ENCODE assay signal across 30 cellular contexts in the genomic region with DNA sequence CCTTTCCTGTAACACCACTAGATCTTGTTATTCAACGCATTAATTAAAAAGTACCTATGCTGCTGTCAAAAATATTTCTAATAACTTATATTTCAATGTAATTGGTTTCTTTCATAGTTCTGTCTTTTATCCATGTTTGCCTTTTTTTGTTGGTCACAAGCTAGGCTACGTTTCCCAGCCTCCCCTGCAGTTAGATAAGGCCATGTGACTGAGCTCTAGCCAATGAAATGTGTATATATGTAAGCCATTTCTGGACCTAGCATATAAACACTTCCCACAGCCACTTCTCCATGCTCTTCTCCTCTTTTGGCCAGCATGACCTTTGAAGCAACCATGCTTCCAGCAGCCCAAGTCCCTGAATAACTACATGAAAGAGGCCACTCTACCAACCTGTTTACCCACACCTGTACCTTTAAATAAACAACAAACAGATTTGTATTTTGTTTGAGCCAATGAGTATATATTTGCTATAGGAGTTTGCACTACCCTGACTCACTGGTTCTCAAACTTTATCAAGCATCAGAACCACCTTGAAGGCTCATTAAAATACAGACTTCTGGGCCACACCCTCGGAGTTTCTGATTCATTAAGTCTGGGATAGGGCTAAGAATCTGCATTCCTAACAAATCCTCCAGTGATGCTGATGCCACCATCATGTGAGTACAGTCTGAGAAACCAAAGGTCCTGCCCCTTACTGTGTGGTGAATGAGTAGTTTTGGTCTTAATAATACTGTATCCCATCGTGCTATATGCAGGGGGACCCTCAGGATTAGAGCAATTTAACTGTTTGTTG. TPM values are rescaled to one million over a fixed set of nuclear protein-coding genes. Genes with fewer than 3 reads are reported as not detected.
A peak's percentile ranks its signal among the peaks of the same experiment; 100 is the strongest.
DNase-seq lines count a peak whose midpoint lies in the region; ATAC-seq and TF ChIP-seq lines count a peak whose summit lies in the region.
"Had no signal": no experiment of that assay in that cellular context is flagged by ENCODE, and none has a peak within 500 bp of the region (broad histone marks: within the 10 kb centered on the region; RNA-seq: fewer than 3 reads in every experiment).

No MANE protein-coding gene starts in this region.

- H3K27me3 ChIP-seq in mammary epithelial cell (ENCODE audit: insufficient read depth, low read length) (no peaks in the 10 kb centered on the region), Panc1 (ENCODE audit: control insufficient read depth, insufficient read depth, low read length) (no peaks in the 10 kb centered on the region), osteoblast (ENCODE audit: insufficient read depth, low read length) (no peaks in the 10 kb centered on the region), aorta (ENCODE audit: control insufficient read depth in 1 of 2, insufficient read depth in 2 of 2, low read length in 1 of 2) (no peaks in the 10 kb centered on the region)
- H3K27me3 ChIP-seq: gastrocnemius medialis, hepatocyte, Peyer's patch, uterus had no signal

- no peak for ATAC-seq in Panc1
- no peak for ATAC-seq in HG02981 (IDR thresholded peaks at IDR 0.05; ENCODE audit: unreplicated experiment)
- ATAC-seq in aorta (ENCODE audit: low FRiP score): no peak
- ATAC-seq: gastrocnemius medialis; stimulated activated naive CD8-positive, alpha-beta T cell treated with anti-CD3 and anti-CD28 coated beads, Interleukin-15, Interleukin-2, amounts not matched to agents 100 U/mL and 50 U/mL, for 24 hours had no signal

- no peaks in the 10 kb centered on the region for H3K27me3 Mint-ChIP-seq in MCF 10A (ENCODE audit: insufficient read depth, unreplicated experiment)

- H3K9ac ChIP-seq in mammary epithelial cell (ENCODE audit: insufficient read depth, low read length): no peak overlapping the region

- H3K36me3 ChIP-seq in mammary epithelial cell (ENCODE audit: insufficient read depth, low read length) (no peaks in the 10 kb centered on the region), Panc1 (ENCODE audit: control insufficient read depth, insufficient read depth, low read length) (no peaks in the 10 kb centered on the region), osteoblast (ENCODE audit: insufficient read depth, low read length) (no peaks in the 10 kb centered on the region), aorta (ENCODE audit: control insufficient read depth in 1 of 2, insufficient read depth in 2 of 2, low read length in 1 of 2) (no peaks in the 10 kb centered on the region)
- H3K36me3 ChIP-seq: adrenal gland, gastrocnemius medialis, Peyer's patch, prostate gland, thoracic aorta, uterus had no signal

- CTCF ChIA-PET in mammary epithelial cell (lab: Charles Lee; ENCODE audit: low non-redundant PET) (no interaction called here), MCF 10A (lab: Yijun Ruan, JAX) (interaction anchor here (0.6 to 3.2 kb wide), 6 partner anchors 19 to 407 kb away, joined by 3 to 29 read pairs (median 4); partner anchors contain the start of gene BEND6), Panc1 (lab: Charles Lee) (interaction anchor here (0.7 kb wide), 1 partner anchor 416 kb away, joined by 7 read pairs; no protein-coding TSS in a partner anchor)

- H2AFZ ChIP-seq in mammary epithelial cell (ENCODE audit: low read depth, low read length) (no peak overlapping the region), osteoblast (ENCODE audit: low read length) (no peak overlapping the region)
- H2AFZ ChIP-seq: hepatocyte had no signal

- 94% methylated on average over 4 of the region's 4 CpGs for WGBS in mammary epithelial cell (ENCODE audit: low coverage, missing lambda C conversion rate)
- 77 to 78% methylated on average over 4 of the region's 4 CpGs for WGBS in aorta, 2 donors

- peaks cover 11% of the 10 kb centered on the region for H3K4me1 Mint-ChIP-seq in MCF 10A (ENCODE audit: insufficient read depth, unreplicated experiment)
- H3K4me1 Mint-ChIP-seq: activated B cell treated with CpG ODN at 0.5 μM for 24 hours had no signal

- H3K27ac ChIP-seq in mammary epithelial cell (ENCODE audit: insufficient read depth, low read depth, low read length): no peak overlapping the region
- H3K27ac ChIP-seq in Panc1 (ENCODE audit: low read length): no peak overlapping the region
- no peak overlapping the region for H3K27ac ChIP-seq in osteoblast (ENCODE audit: low read depth, low read length)
- H3K27ac ChIP-seq in aorta (ENCODE audit: low read depth in 1 of 2, low read length in 2 of 2): no peak overlapping the region
- H3K27ac ChIP-seq: adrenal gland, gastrocnemius medialis, hepatocyte, Peyer's patch, prostate gland, thoracic aorta, uterus had no signal

- intact Hi-C loops in mammary epithelial cell (cut with micrococcal nuclease): loop anchor here (2.0 to 10.0 kb wide), 2 partner anchors 111 to 265 kb away; partner anchors contain the start of gene BAG2
- intact Hi-C loops in MCF 10A (cut with micrococcal nuclease): loop anchor here (10.0 kb wide), 1 partner anchor 265 kb away; the partner anchor contains the start of gene BAG2
- intact Hi-C loops in Panc1 (cut with micrococcal nuclease; ENCODE audit: unreplicated experiment): no loop called here
- intact Hi-C loops in aorta (cut with DNase I): loop anchor here in 1 of 2 donors (2.0 to 5.0 kb wide), 2 partner anchors 43 to 417 kb away; no protein-coding TSS in a partner anchor

- no peaks in the 10 kb centered on the region for H3K36me3 Mint-ChIP-seq in MCF 10A (ENCODE audit: insufficient read depth, unreplicated experiment)

- no peaks in the 10 kb centered on the region for H3K9me3 Mint-ChIP-seq in MCF 10A (ENCODE audit: unreplicated experiment)
- H3K9me3 Mint-ChIP-seq: activated B cell treated with CpG ODN at 0.5 μM for 24 hours; CD4-positive, alpha-beta T cell; H9 had no signal

- in situ Hi-C loops in mammary epithelial cell (cut with MboI; ENCODE audit: low sequenced_read_pairs in 2 of 2) (loop anchor here (10.0 to 25.0 kb wide), 5 partner anchors 55 to 405 kb away; partner anchors contain the start of gene PRIM2 (in 2 of the 2)), Panc1 (cut with HindIII; ENCODE audit: low pct_unique_long_range_greater_than_20kb, low sequenced_read_pairs) (no loop called here)

- peaks cover 20% of the 10 kb centered on the region for H3K4me1 ChIP-seq in mammary epithelial cell (ENCODE audit: insufficient read depth, low read length)
- peaks cover 29% of the 10 kb centered on the region for H3K4me1 ChIP-seq in Panc1 (ENCODE audit: control insufficient read depth, insufficient read depth, low read length)
- peaks cover 41% of the 10 kb centered on the region for H3K4me1 ChIP-seq in osteoblast (ENCODE audit: insufficient read depth, low read length)
- H3K4me1 ChIP-seq in aorta (ENCODE audit: control insufficient read depth in 1 of 2, insufficient read depth in 2 of 2, low read length in 2 of 2): no peaks in the 10 kb centered on the region
- H3K4me1 ChIP-seq: prostate gland, uterus had no signal

- no peak overlapping the region for H3K27ac Mint-ChIP-seq in MCF 10A (ENCODE audit: low read depth, unreplicated experiment)
- H3K27ac Mint-ChIP-seq: activated B cell treated with CpG ODN at 0.5 μM for 24 hours; CD4-positive, alpha-beta T cell had no signal

- H3K79me2 ChIP-seq in mammary epithelial cell (ENCODE audit: insufficient read depth, low read length) (no peaks in the 10 kb centered on the region), osteoblast (ENCODE audit: insufficient read depth, low read length) (peaks cover 62% of the 10 kb centered on the region)
- H3K79me2 ChIP-seq: hepatocyte had no signal

- H4K20me1 ChIP-seq in mammary epithelial cell (ENCODE audit: insufficient read depth, low read length) (no peaks in the 10 kb centered on the region), osteoblast (ENCODE audit: insufficient read depth, low read length) (no peaks in the 10 kb centered on the region)

- dilution Hi-C loops in mammary epithelial cell (cut with HindIII; ENCODE audit: low sequenced_read_pairs): no loop called here

- DNase-seq in mammary epithelial cell (peak; percentile 44), MCF 10A (ENCODE audit: unreplicated experiment) (no peak), Panc1 (ENCODE audit: low read depth, low spot score) (peak; percentile 67), fibroblast of villous mesenchyme (ENCODE audit: low read depth) (peak; percentile 72), osteoblast (ENCODE audit: insufficient read length, low spot score, missing footprints) (no peak), GM19240 (ENCODE audit: insufficient read length, low spot score) (no peak), aorta (no peak)
- DNase-seq: 8988T; activated B cell treated with CpG ODN at 0.5 μM for 24 hours; activated CD4-positive, alpha-beta T cell treated with anti-CD3 and anti-CD28 coated beads, Interleukin-2, amount 50 U/mL, for 1 hour; activated naive CD4-positive, alpha-beta T cell treated with Interleukin-2 at 50 U/mL for 16 hours; activated T-cell treated with anti-CD3 and anti-CD28 coated beads, Interleukin-2, amount 50 U/mL, for 48 hours; adrenal gland; CD4-positive, alpha-beta T cell; effector CD4-positive, alpha-beta T cell; gastrocnemius medialis; H9; Karpas-422; NCI-H1092; NCI-H1694 treated with DMSO at 0.1 percent for 48 hours; NCI-H2171 treated with DMSO at 0.1 percent for 48 hours; NCI-H526; Peyer's patch; SIG-M5; stimulated activated naive CD8-positive, alpha-beta T cell treated with anti-CD3 and anti-CD28 coated beads, Interleukin-15, Interleukin-2, amounts not matched to agents 100 U/mL and 50 U/mL, for 24 hours; uterus had no signal

- H3K9me3 ChIP-seq in mammary epithelial cell (replicated peaks; ENCODE audit: insufficient read depth, low read length) (no peaks in the 10 kb centered on the region), Panc1 (ENCODE audit: control insufficient read depth, insufficient read depth, low read depth, low read length) (no peaks in the 10 kb centered on the region), osteoblast (ENCODE audit: low read depth, low read length) (no peaks in the 10 kb centered on the region), aorta (ENCODE audit: control insufficient read depth, low read length) (peaks cover 2% of the 10 kb centered on the region)
- H3K9me3 ChIP-seq: adrenal gland, gastrocnemius medialis, Peyer's patch, prostate gland, thoracic aorta, uterus had no signal

- TF ChIP-seq CTCF in mammary epithelial cell (conservative IDR thresholded peaks at IDR 0.05 in 1 of 2, IDR thresholded peaks at IDR 0.05 in 1 of 2; ENCODE audit: extremely low read depth in 1 of 2, insufficient read depth in 1 of 2, low read depth in 1 of 2, low read length in 2 of 2) (no peak), MCF 10A (IDR thresholded peaks at IDR 0.05; ENCODE audit: unreplicated experiment) (no peak), Panc1 (IDR thresholded peaks at IDR 0.05) (no peak), fibroblast of villous mesenchyme (IDR thresholded peaks at IDR 0.05; ENCODE audit: insufficient read depth, low read depth, low read length) (no peak), osteoblast (IDR thresholded peaks at IDR 0.05; ENCODE audit: extremely low read depth, low read depth, low read length) (no peak)

- H3K4me2 ChIP-seq in mammary epithelial cell (ENCODE audit: insufficient read depth, low read depth, low read length) (no peak overlapping the region), osteoblast (ENCODE audit: insufficient read depth, low read length) (no peak overlapping the region)
- H3K4me2 ChIP-seq: hepatocyte had no signal

- BruUV-seq in mammary epithelial cell (replicated peaks; lab: Mats Ljungman, UMichigan) (no TSS peak), MCF 10A (replicated peaks; lab: Mats Ljungman, UMichigan) (no TSS peak), Panc1 (replicated peaks; lab: Mats Ljungman, UMichigan) (no TSS peak)

- H3K4me3 ChIP-seq in mammary epithelial cell (replicated peaks in 1 of 3; ENCODE audit: insufficient read depth in 1 of 3, low read depth in 2 of 3, low read length in 3 of 3) (no peak overlapping the region), Panc1 (ENCODE audit: low read depth in 2 of 2, low read length in 2 of 2) (no peak overlapping the region), fibroblast of villous mesenchyme (ENCODE audit: low read depth, low read length) (no peak overlapping the region), osteoblast (ENCODE audit: insufficient read depth, low read length) (no peak overlapping the region), aorta (ENCODE audit: low read length in 2 of 2) (no peak overlapping the region)
- H3K4me3 ChIP-seq: adrenal gland, gastrocnemius medialis, hepatocyte, Peyer's patch, prostate gland, thoracic aorta, uterus had no signal

- H3K4me3 Mint-ChIP-seq in MCF 10A (ENCODE audit: unreplicated experiment): no peak overlapping the region
- H3K4me3 Mint-ChIP-seq: activated B cell treated with CpG ODN at 0.5 μM for 24 hours; CD4-positive, alpha-beta T cell; H9 had no signal

- POLR2A ChIA-PET in MCF 10A (lab: Yijun Ruan, JAX): interaction anchor here (2.9 kb wide), 1 partner anchor 45 kb away, joined by 17 read pairs; the partner anchor contains the start of gene BEND6
- POLR2A ChIA-PET in Panc1 (lab: Charles Lee): no interaction called here

RNA-seq across cellular contexts. Expression of gene BEND6, which starts 45.6 kb away (rescaled TPM):
- 1 to 10 TPM; 1.2 to 2.2 TPM for total RNA-seq in mammary epithelial cell
- polyA plus RNA-seq in mammary epithelial cell: 0.18 TPM
- polyA minus RNA-seq in mammary epithelial cell: not detected
- 2.1 and 4.2 TPM in 2 replicates for total RNA-seq in MCF 10A (2022)
- 8.0 TPM for total RNA-seq in Panc1 (2021; ENCODE audit: unreplicated experiment)
- polyA plus RNA-seq in Panc1 (2012; ENCODE audit: insufficient read length): 5.4 TPM
- total RNA-seq in fibroblast of villous mesenchyme: 11.0 and 13.4 TPM in 2 replicates
- total RNA-seq in osteoblast: 22.4 and 23.6 TPM in 2 replicates
- total RNA-seq in aorta: 1 to 10 TPM; 3.1 to 5.5 TPM
- 1 to 10 TPM; 2.3 to 3.1 TPM for polyA plus RNA-seq in aorta
- total RNA-seq: activated B cell treated with CpG ODN at 0.5 μM for 24 hours; CD4-positive, alpha-beta T cell; Peyer's patch had no signal

Comparison
In these comparisons a context has a peak if more than half of its experiments do, and no peak if none do; other contexts are left out.
1. DNase-seq: peak in mammary epithelial cell (single experiment), Panc1 (single experiment) and fibroblast of villous mesenchyme (single experiment); none in MCF 10A (single experiment), osteoblast (single experiment), GM19240 (single experiment) and aorta (0 of 2).